Comparison of ENCODE assay signal across 18 cellular contexts in genomic region chr9:37284631-37285030, GRCh38.
A peak's percentile ranks its signal among the peaks of the same experiment; 100 is the strongest.
DNase-seq lines count a peak whose midpoint lies in the region; ATAC-seq, FAIRE-seq and TF ChIP-seq lines count a peak whose summit lies in the region.
"Had no signal": no experiment of that assay in that cellular context is flagged by ENCODE, and none has a peak within 500 bp of the region (broad histone marks: within the 10 kb centered on the region; RNA-seq: fewer than 3 reads in every experiment).

No MANE protein-coding gene starts in this region.

- DNase-seq in activated CD8-positive, alpha-beta T cell treated with anti-CD3 and anti-CD28 coated beads for 36 hours = no peak
- DNase-seq in activated CD8-positive, alpha-beta T cell treated with anti-CD3 and anti-CD28 coated beads, Interleukin-2, amount 10 ng/mL, durations not matched to agents 7 days and 5 days = no peak
- DNase-seq in NCI-H69 (lab: John Stamatoyannopoulos, UW) = peak; percentile 52
- no peak for DNase-seq in stimulated activated naive B cell treated with anti-CD40 and anti-IgM and Interleukin-4, amounts not matched to agents 10 μg/mL and 1 μg/mL and 100 μg/mL, for 72 hours
- DNase-seq in Ammon's horn (ENCODE audit: low spot score) = no peak
- DNase-seq in iPS-NIHi11 (ENCODE audit: low spot score) = no peak
- DNase-seq: activated CD4-positive, alpha-beta memory T cell treated with anti-CD3 and anti-CD28 coated beads, Interleukin-2, amount 10 ng/mL, durations not matched to agents 7 days and 5 days; effector memory CD4-positive, alpha-beta T cell; gastrocnemius medialis; mesenchymal stem cell; MM.1S; NCI-H2029; occipital lobe; stimulated activated naive CD4-positive, alpha-beta T cell had no signal

- no peak for TF ChIP-seq CTCF in activated CD8-positive, alpha-beta T cell treated with anti-CD3 and anti-CD28 coated beads for 36 hours (IDR thresholded peaks at IDR 0.05)

- no peak for ATAC-seq in activated CD8-positive, alpha-beta T cell treated with anti-CD3 and anti-CD28 coated beads for 36 hours
- ATAC-seq in activated CD8-positive, alpha-beta T cell treated with anti-CD3 and anti-CD28 coated beads, Interleukin-2, amount 10 ng/mL, durations not matched to agents 7 days and 5 days = no peak
- ATAC-seq in stimulated activated naive B cell treated with anti-CD40 and anti-IgM and Interleukin-4, amounts not matched to agents 10 μg/mL and 1 μg/mL and 100 μg/mL, for 72 hours (replicated peaks) = no peak
- ATAC-seq in GM21390 (IDR thresholded peaks at IDR 0.05; ENCODE audit: unreplicated experiment) = no peak
- ATAC-seq: gastrocnemius medialis, HCT116 had no signal

- H3K9me3 Mint-ChIP-seq in activated CD8-positive, alpha-beta T cell treated with anti-CD3 and anti-CD28 coated beads for 36 hours = peaks cover 2% of the 10 kb centered on the region
- no peaks in the 10 kb centered on the region for H3K9me3 Mint-ChIP-seq in activated CD8-positive, alpha-beta T cell treated with anti-CD3 and anti-CD28 coated beads, Interleukin-2, amount 10 ng/mL, durations not matched to agents 7 days and 5 days (ENCODE audit: insufficient read depth)
- peaks cover 7 to 9% of the 10 kb centered on the region in 2 donors for H3K9me3 Mint-ChIP-seq in stimulated activated naive B cell treated with anti-CD40 and anti-IgM and Interleukin-4, amounts not matched to agents 10 μg/mL and 1 μg/mL and 100 μg/mL, for 72 hours
- H3K9me3 Mint-ChIP-seq: brain had no signal

- H3K36me3 Mint-ChIP-seq in activated CD8-positive, alpha-beta T cell treated with anti-CD3 and anti-CD28 coated beads for 36 hours (ENCODE audit: low read depth) = peaks cover 22% of the 10 kb centered on the region
- peaks cover 17% of the 10 kb centered on the region for H3K36me3 Mint-ChIP-seq in activated CD8-positive, alpha-beta T cell treated with anti-CD3 and anti-CD28 coated beads, Interleukin-2, amount 10 ng/mL, durations not matched to agents 7 days and 5 days (ENCODE audit: low read depth)
- H3K36me3 Mint-ChIP-seq in stimulated activated naive B cell treated with anti-CD40 and anti-IgM and Interleukin-4, amounts not matched to agents 10 μg/mL and 1 μg/mL and 100 μg/mL, for 72 hours = peaks cover 26 to 42% of the 10 kb centered on the region in 2 donors

- peaks cover 36% of the 10 kb centered on the region for H3K4me1 Mint-ChIP-seq in activated CD8-positive, alpha-beta T cell treated with anti-CD3 and anti-CD28 coated beads for 36 hours (ENCODE audit: low read depth)
- H3K4me1 Mint-ChIP-seq in activated CD8-positive, alpha-beta T cell treated with anti-CD3 and anti-CD28 coated beads, Interleukin-2, amount 10 ng/mL, durations not matched to agents 7 days and 5 days (ENCODE audit: low read depth) = peaks cover 9% of the 10 kb centered on the region
- peaks cover 26 to 59% of the 10 kb centered on the region in 2 donors for H3K4me1 Mint-ChIP-seq in stimulated activated naive B cell treated with anti-CD40 and anti-IgM and Interleukin-4, amounts not matched to agents 10 μg/mL and 1 μg/mL and 100 μg/mL, for 72 hours

- no peaks in the 10 kb centered on the region for H3K27me3 Mint-ChIP-seq in activated CD8-positive, alpha-beta T cell treated with anti-CD3 and anti-CD28 coated beads for 36 hours
- H3K27me3 Mint-ChIP-seq in activated CD8-positive, alpha-beta T cell treated with anti-CD3 and anti-CD28 coated beads, Interleukin-2, amount 10 ng/mL, durations not matched to agents 7 days and 5 days (ENCODE audit: low read depth) = no peaks in the 10 kb centered on the region
- no peaks in the 10 kb centered on the region for H3K27me3 Mint-ChIP-seq in stimulated activated naive B cell treated with anti-CD40 and anti-IgM and Interleukin-4, amounts not matched to agents 10 μg/mL and 1 μg/mL and 100 μg/mL, for 72 hours
- H3K27me3 Mint-ChIP-seq: activated CD4-positive, alpha-beta memory T cell treated with anti-CD3 and anti-CD28 coated beads, Interleukin-2, amount 10 ng/mL, durations not matched to agents 7 days and 5 days; brain had no signal

- no peak overlapping the region for H3K4me3 Mint-ChIP-seq in activated CD8-positive, alpha-beta T cell treated with anti-CD3 and anti-CD28 coated beads for 36 hours
- H3K4me3 Mint-ChIP-seq in activated CD8-positive, alpha-beta T cell treated with anti-CD3 and anti-CD28 coated beads, Interleukin-2, amount 10 ng/mL, durations not matched to agents 7 days and 5 days = no peak overlapping the region
- peak overlapping the region; percentile 6 to 55 for H3K4me3 Mint-ChIP-seq in stimulated activated naive B cell treated with anti-CD40 and anti-IgM and Interleukin-4, amounts not matched to agents 10 μg/mL and 1 μg/mL and 100 μg/mL, for 72 hours
- H3K4me3 Mint-ChIP-seq: activated CD4-positive, alpha-beta memory T cell treated with anti-CD3 and anti-CD28 coated beads, Interleukin-2, amount 10 ng/mL, durations not matched to agents 7 days and 5 days had no signal

- peak overlapping the region; percentile 42 for H3K27ac Mint-ChIP-seq in activated CD8-positive, alpha-beta T cell treated with anti-CD3 and anti-CD28 coated beads for 36 hours
- no peak overlapping the region for H3K27ac Mint-ChIP-seq in activated CD8-positive, alpha-beta T cell treated with anti-CD3 and anti-CD28 coated beads, Interleukin-2, amount 10 ng/mL, durations not matched to agents 7 days and 5 days
- peak overlapping the region; percentile 42 for H3K27ac Mint-ChIP-seq in stimulated activated naive B cell treated with anti-CD40 and anti-IgM and Interleukin-4, amounts not matched to agents 10 μg/mL and 1 μg/mL and 100 μg/mL, for 72 hours
- H3K27ac Mint-ChIP-seq: activated CD4-positive, alpha-beta memory T cell treated with anti-CD3 and anti-CD28 coated beads, Interleukin-2, amount 10 ng/mL, durations not matched to agents 7 days and 5 days had no signal

- intact Hi-C loops in activated CD8-positive, alpha-beta T cell treated with anti-CD3 and anti-CD28 coated beads for 36 hours (cut with micrococcal nuclease) = no loop called here

- CTCF ChIA-PET in activated CD8-positive, alpha-beta T cell treated with anti-CD3 and anti-CD28 coated beads for 36 hours (lab: Charles Lee) = interaction anchor here (1.9 to 2.1 kb wide), 2 partner anchors 10 to 17 kb away, joined by 5 to 7 read pairs; no protein-coding TSS in a partner anchor
- CTCF ChIA-PET in activated CD8-positive, alpha-beta T cell treated with anti-CD3 and anti-CD28 coated beads, Interleukin-2, amount 10 ng/mL, durations not matched to agents 7 days and 5 days (lab: Charles Lee) = interaction anchor here (0.7 kb wide), 1 partner anchor 17 kb away, joined by 5 read pairs; no protein-coding TSS in a partner anchor

- FAIRE-seq in colon (lab: Jason Lieb, UNC) = peak; percentile 5

- POLR2A ChIA-PET in activated CD8-positive, alpha-beta T cell treated with anti-CD3 and anti-CD28 coated beads for 36 hours (lab: Charles Lee) = interaction anchor here (0.6 kb wide), 1 partner anchor 130 kb away, joined by 3 read pairs; no protein-coding TSS in a partner anchor
- POLR2A ChIA-PET in activated CD8-positive, alpha-beta T cell treated with anti-CD3 and anti-CD28 coated beads, Interleukin-2, amount 10 ng/mL, durations not matched to agents 7 days and 5 days (lab: Charles Lee) = interaction anchor here (0.6 kb wide), 2 partner anchors 31 to 586 kb away, joined by 3 to 4 read pairs; no protein-coding TSS in a partner anchor

Comparison
In these comparisons a context has a peak if more than half of its experiments do, and no peak if none do; other contexts are left out.
1. H3K4me3 Mint-ChIP-seq: peak in stimulated activated naive B cell treated with anti-CD40 and anti-IgM and Interleukin-4, amounts not matched to agents 10 μg/mL and 1 μg/mL and 100 μg/mL, for 72 hours (2 of 2); none in activated CD8-positive, alpha-beta T cell treated with anti-CD3 and anti-CD28 coated beads for 36 hours (single experiment) and activated CD8-positive, alpha-beta T cell treated with anti-CD3 and anti-CD28 coated beads, Interleukin-2, amount 10 ng/mL, durations not matched to agents 7 days and 5 days (single experiment).